ENCODE assay signal across 1 cellular context in genomic region chr14:68680541-68681051, GRCh38.
TF ChIP-seq lines count a peak whose summit lies in the region.

No MANE protein-coding gene starts in this region.

TF ChIP-seq in SK-N-SH, 30 proteins besides CTCF, POLR2A, EP300 and RAD21 (continued from another document):
- TF ChIP-seq ZBTB33 (IDR thresholded peaks at IDR 0.05; ENCODE audit: borderline replicate concordance, low read depth): no peak
- TF ChIP-seq RXRA (IDR thresholded peaks at IDR 0.05; ENCODE audit: borderline replicate concordance, low read depth): no peak
